Comparison of ENCODE assay signal across 20 cellular contexts in the genomic region with DNA sequence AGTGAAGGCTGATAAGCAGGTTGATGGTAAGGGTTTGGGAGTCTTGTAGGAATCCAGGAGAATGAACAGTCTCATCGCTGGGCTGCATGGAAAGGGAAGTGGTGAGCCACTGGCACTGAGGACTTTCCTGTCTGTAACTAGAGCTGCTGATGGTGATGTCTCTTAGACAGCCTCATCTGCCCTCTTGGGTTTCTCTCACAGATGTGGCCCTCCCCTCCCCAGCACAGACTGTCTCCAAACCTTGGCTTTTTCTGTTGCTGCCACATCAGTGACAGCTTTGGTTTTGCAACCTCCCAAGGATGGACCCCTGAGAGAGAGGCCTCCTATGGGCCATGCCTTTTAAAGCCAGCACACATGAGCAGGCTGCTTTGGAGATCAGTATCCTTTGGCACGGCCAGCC. TPM values are rescaled to one million over a fixed set of nuclear protein-coding genes. Genes with fewer than 3 reads are reported as not detected.
DNase-seq lines count a peak whose midpoint lies in the region; ATAC-seq lines count a peak whose summit lies in the region.
"Had no signal": no experiment of that assay in that cellular context is flagged by ENCODE, and none has a peak within 500 bp of the region (broad histone marks: within the 10 kb centered on the region; RNA-seq: fewer than 3 reads in every experiment).

No MANE protein-coding gene starts in this region.

- peak overlapping the region in 10 of 11 experiments; percentile 84 to 97 (median 92); a peak in 20 of 22 replicates for H3K27ac ChIP-seq in BLaER1 treated with 17β-estradiol and CSF1 and Interleukin-3, amounts not matched to agents 10 nM and 100 nM
- H3K27ac ChIP-seq in naive thymus-derived CD4-positive, alpha-beta T cell (ENCODE audit: low read depth, low read length) = no peak overlapping the region
- H3K27ac ChIP-seq: brain microvascular endothelial cell, esophagus muscularis mucosa, neural progenitor cell had no signal

- POLR2A ChIA-PET in naive thymus-derived CD4-positive, alpha-beta T cell (lab: Charles Lee) = no interaction called here

- H4K20me1 ChIP-seq in BLaER1 treated with 17β-estradiol and CSF1 and Interleukin-3, amounts not matched to agents 10 nM and 100 nM = peaks cover 0 to 78% (median under 1%) of the 10 kb centered on the region in 11 experiments; a peak in 9 of 22 replicates

- peak overlapping the region in 8 of 11 experiments; percentile 40 to 86 (median 82); a peak in 13 of 22 replicates for H3K9ac ChIP-seq in BLaER1 treated with 17β-estradiol and CSF1 and Interleukin-3, amounts not matched to agents 10 nM and 100 nM
- H3K9ac ChIP-seq: neural progenitor cell had no signal

- H3K36me3 ChIP-seq in BLaER1 treated with 17β-estradiol and CSF1 and Interleukin-3, amounts not matched to agents 10 nM and 100 nM = peaks cover 7 to 53% (median 35%) of the 10 kb centered on the region in 11 experiments; a peak in 20 of 22 replicates
- no peaks in the 10 kb centered on the region for H3K36me3 ChIP-seq in naive thymus-derived CD4-positive, alpha-beta T cell (ENCODE audit: control insufficient read depth in 2 of 3, insufficient read depth in 3 of 3, low read length in 3 of 3)
- H3K36me3 ChIP-seq: brain microvascular endothelial cell, esophagus muscularis mucosa, neural progenitor cell had no signal

- H3K4me1 ChIP-seq in BLaER1 treated with 17β-estradiol and CSF1 and Interleukin-3, amounts not matched to agents 10 nM and 100 nM = peaks cover 51 to 69% (median 60%) of the 10 kb centered on the region in 10 experiments
- peaks cover 0 to 16% of the 10 kb centered on the region in 2 donors for H3K4me1 ChIP-seq in naive thymus-derived CD4-positive, alpha-beta T cell (ENCODE audit: control insufficient read depth in 2 of 2, insufficient read depth in 2 of 2, low read length in 2 of 2)
- H3K4me1 ChIP-seq: neural progenitor cell had no signal

- H3K9me3 ChIP-seq in BLaER1 treated with 17β-estradiol and CSF1 and Interleukin-3, amounts not matched to agents 10 nM and 100 nM (replicated peaks in 1 of 11) = no peaks in the 10 kb centered on the region
- no peaks in the 10 kb centered on the region for H3K9me3 ChIP-seq in naive thymus-derived CD4-positive, alpha-beta T cell (ENCODE audit: control insufficient read depth in 2 of 3, low read length in 3 of 3)
- H3K9me3 ChIP-seq: esophagus muscularis mucosa had no signal

- peaks cover 66 to 77% (median 70%) of the 10 kb centered on the region in 3 donors for H3K4me1 Mint-ChIP-seq in IgD-negative memory B cell
- peaks cover 0 to 24% (median 10%) of the 10 kb centered on the region in 7 donors for H3K4me1 Mint-ChIP-seq in naive thymus-derived CD4-positive, alpha-beta T cell

- peak; percentile 36 for ATAC-seq in naive thymus-derived CD4-positive, alpha-beta T cell
- ATAC-seq in HG03025 (IDR thresholded peaks at IDR 0.05; ENCODE audit: low FRiP score, unreplicated experiment) = no peak
- ATAC-seq: activated naive CD4-positive, alpha-beta T cell treated with anti-CD3 and anti-CD28 coated beads, Interleukin-2, amount 50 U/mL, for 72 hours had no signal

- H3K27me3 ChIP-seq in BLaER1 treated with 17β-estradiol and CSF1 and Interleukin-3, amounts not matched to agents 10 nM and 100 nM = no peaks in the 10 kb centered on the region
- no peaks in the 10 kb centered on the region for H3K27me3 ChIP-seq in naive thymus-derived CD4-positive, alpha-beta T cell (ENCODE audit: control insufficient read depth in 2 of 2, insufficient read depth in 2 of 2, low read length in 2 of 2)
- H3K27me3 ChIP-seq: brain microvascular endothelial cell, esophagus muscularis mucosa, neural progenitor cell had no signal

- no peaks in the 10 kb centered on the region for H3K27me3 Mint-ChIP-seq in IgD-negative memory B cell
- peaks cover 0 to 3% (median 2%) of the 10 kb centered on the region in 5 donors for H3K27me3 Mint-ChIP-seq in naive thymus-derived CD4-positive, alpha-beta T cell
- H3K27me3 Mint-ChIP-seq: activated CD4-positive, alpha-beta T cell treated with anti-CD3 and anti-CD28 coated beads, Interleukin-2, amount 10 ng/mL, durations not matched to agents 7 days and 5 days had no signal

- H3K4me2 ChIP-seq in BLaER1 treated with 17β-estradiol and CSF1 and Interleukin-3, amounts not matched to agents 10 nM and 100 nM = peak overlapping the region; percentile 83 to 98 (median 93)
- H3K4me2 ChIP-seq: neural progenitor cell had no signal

- H3K4me3 ChIP-seq in BLaER1 treated with 17β-estradiol and CSF1 and Interleukin-3, amounts not matched to agents 10 nM and 100 nM = no peak overlapping the region
- H3K4me3 ChIP-seq in naive thymus-derived CD4-positive, alpha-beta T cell (ENCODE audit: low read length) = no peak overlapping the region
- H3K4me3 ChIP-seq: esophagus muscularis mucosa, neural progenitor cell had no signal

- no peaks in the 10 kb centered on the region for H3K9me3 Mint-ChIP-seq in IgD-negative memory B cell
- H3K9me3 Mint-ChIP-seq in naive thymus-derived CD4-positive, alpha-beta T cell = no peaks in the 10 kb centered on the region
- H3K9me3 Mint-ChIP-seq: activated CD4-positive, alpha-beta T cell treated with anti-CD3 and anti-CD28 coated beads, Interleukin-2, amount 10 ng/mL, durations not matched to agents 7 days and 5 days; activated naive CD4-positive, alpha-beta T cell treated with anti-CD3 and anti-CD28 coated beads, Interleukin-2, amount 50 U/mL, for 72 hours; T-helper 2 cell treated with Interferon-gamma antibody and Interleukin-4, amounts not matched to agents 5 μg/mL and 100 μg/mL, for 36 hours had no signal

- DNase-seq in SKM-1 (lab: John Stamatoyannopoulos, UW; ENCODE audit: unreplicated experiment) (peak; percentile 54), G401 (ENCODE audit: low spot score) (no peak), NCI-H2171 treated with DMSO at 0.1 percent for 48 hours (lab: John Stamatoyannopoulos, UW) (no peak)
- DNase-seq in naive thymus-derived CD4-positive, alpha-beta T cell = no peak
- no peak for DNase-seq in activated T-cell treated with anti-CD3 and anti-CD28 coated beads, Interleukin-2, amount 50 U/mL, for 48 hours
- DNase-seq: activated CD4-positive, alpha-beta T cell treated with anti-CD3 and anti-CD28 coated beads, Interleukin-2, amount 10 ng/mL, durations not matched to agents 7 days and 5 days; activated T-cell treated with anti-CD3 and anti-CD28 coated beads for 4 hours; brain microvascular endothelial cell; Calu3; NCI-H1105; NCI-H748 treated with DMSO at 0.1 percent for 48 hours; retina; RPMI8226 had no signal

- intact Hi-C loops in naive thymus-derived CD4-positive, alpha-beta T cell (cut with micrococcal nuclease) = no loop called here

- H3K4me3 Mint-ChIP-seq in IgD-negative memory B cell = peak overlapping the region in 3 of 4 donors; percentile 25 to 90 (median 84)
- no peak overlapping the region for H3K4me3 Mint-ChIP-seq in naive thymus-derived CD4-positive, alpha-beta T cell
- H3K4me3 Mint-ChIP-seq: activated CD4-positive, alpha-beta T cell treated with anti-CD3 and anti-CD28 coated beads, Interleukin-2, amount 10 ng/mL, durations not matched to agents 7 days and 5 days; neural progenitor cell; T-helper 2 cell treated with Interferon-gamma antibody and Interleukin-4, amounts not matched to agents 5 μg/mL and 100 μg/mL, for 36 hours had no signal

- CTCF ChIA-PET in naive thymus-derived CD4-positive, alpha-beta T cell (lab: Charles Lee) = no interaction called here

- in situ Hi-C loops in G401 (cut with HindIII; ENCODE audit: low sequenced_read_pairs) = no loop called here

- peaks cover 17% of the 10 kb centered on the region for H3K36me3 Mint-ChIP-seq in IgD-negative memory B cell
- no peaks in the 10 kb centered on the region for H3K36me3 Mint-ChIP-seq in naive thymus-derived CD4-positive, alpha-beta T cell
- H3K36me3 Mint-ChIP-seq: activated naive CD4-positive, alpha-beta T cell treated with anti-CD3 and anti-CD28 coated beads, Interleukin-2, amount 50 U/mL, for 72 hours; neural progenitor cell had no signal

- H3K27ac Mint-ChIP-seq in IgD-negative memory B cell = peak overlapping the region; percentile 98
- no peak overlapping the region for H3K27ac Mint-ChIP-seq in naive thymus-derived CD4-positive, alpha-beta T cell
- H3K27ac Mint-ChIP-seq: activated CD4-positive, alpha-beta T cell treated with anti-CD3 and anti-CD28 coated beads, Interleukin-2, amount 10 ng/mL, durations not matched to agents 7 days and 5 days; neural progenitor cell; T-helper 2 cell treated with Interferon-gamma antibody and Interleukin-4, amounts not matched to agents 5 μg/mL and 100 μg/mL, for 36 hours had no signal

RNA-seq across cellular contexts. Expression of a gene that starts 16.9 kb away (rescaled TPM):
- polyA plus RNA-seq in IgD-negative memory B cell = 123 TPM
- 10 to 100 TPM in 2 of 5 experiments, 1 to 10 TPM in 3; 1.4 to 85.8 (median 5.9) TPM for total RNA-seq in naive thymus-derived CD4-positive, alpha-beta T cell
- polyA plus RNA-seq in naive thymus-derived CD4-positive, alpha-beta T cell = under 1 TPM; 0.07 to 0.33 TPM
- 34.8 and 42.4 TPM in 2 replicates for total RNA-seq in G401 (2014; rRNA removed; shearing (Covaris generic))

Comparison
In these comparisons a context has a peak if more than half of its experiments do, and no peak if none do; other contexts are left out.
1. H3K27ac Mint-ChIP-seq: peak in IgD-negative memory B cell (3 of 3); none in naive thymus-derived CD4-positive, alpha-beta T cell (0 of 9).
2. H3K4me3 Mint-ChIP-seq: peak in IgD-negative memory B cell (3 of 4); none in naive thymus-derived CD4-positive, alpha-beta T cell (0 of 10).